In genomic region chr7:44071726-44072363, GRCh38 we compare ENCODE assay signal across 1 cellular context.
TF ChIP-seq lines count a peak whose summit lies in the region.

No MANE protein-coding gene starts in this region.

TF ChIP-seq in HepG2, 621 proteins besides CTCF, POLR2A, EP300 and RAD21 (continued from another document and continues in another):
- no peak for TF ChIP-seq HINFP (CRISPR knock-in tag; IDR thresholded peaks at IDR 0.05; ENCODE audit: low read depth)
- 0 out of 2 replicates have a peak, but pooled peaks have one; percentile 16 for TF ChIP-seq HDAC1 (CRISPR knock-in tag; IDR thresholded peaks at IDR 0.05)
- no peak for TF ChIP-seq ZNF124 (CRISPR knock-in tag; IDR thresholded peaks at IDR 0.05)
- TF ChIP-seq SETDB1 (CRISPR knock-in tag; IDR thresholded peaks at IDR 0.05; ENCODE audit: borderline replicate concordance) = no peak
- no peak for TF ChIP-seq ZBTB7A (CRISPR knock-in tag; IDR thresholded peaks at IDR 0.05)
- TF ChIP-seq HNRNPLL (IDR thresholded peaks at IDR 0.05; ENCODE audit: low read depth, low read length, poor library complexity, severe bottlenecking) = no peak
- no peak for TF ChIP-seq ZNF18 (CRISPR knock-in tag; IDR thresholded peaks at IDR 0.05; ENCODE audit: insufficient replicate concordance)
- no peak for TF ChIP-seq MYPOP (CRISPR knock-in tag; IDR thresholded peaks at IDR 0.05)
- no peak for TF ChIP-seq CBX5 (CRISPR knock-in tag; IDR thresholded peaks at IDR 0.05; ENCODE audit: borderline replicate concordance)
- TF ChIP-seq ZNF780A (CRISPR knock-in tag; IDR thresholded peaks at IDR 0.05) = no peak
- TF ChIP-seq TARDBP (CRISPR knock-in tag; IDR thresholded peaks at IDR 0.05) = peak; percentile 71; the same call in 1 of the 2 replicates
- no peak for TF ChIP-seq MAF1 (CRISPR knock-in tag; IDR thresholded peaks at IDR 0.05; ENCODE audit: borderline replicate concordance)
- TF ChIP-seq RFX1 (IDR thresholded peaks at IDR 0.05) = no peak
- TF ChIP-seq GATA4 (IDR thresholded peaks at IDR 0.05; ENCODE audit: borderline replicate concordance, low read depth) = no peak
- TF ChIP-seq NKX3-1 (CRISPR knock-in tag; IDR thresholded peaks at IDR 0.05) = no peak
- 0 out of 2 replicates have a peak, but pooled peaks have one; percentile 28 for TF ChIP-seq ZNF33A (CRISPR knock-in tag; IDR thresholded peaks at IDR 0.05; ENCODE audit: borderline replicate concordance)
- 0 out of 2 replicates have a peak, but pooled peaks have one; percentile 30 for TF ChIP-seq BRCA1 (CRISPR knock-in tag; IDR thresholded peaks at IDR 0.05)
- no peak for TF ChIP-seq ARNTL (CRISPR knock-in tag; IDR thresholded peaks at IDR 0.05)
- TF ChIP-seq SCMH1 (CRISPR knock-in tag; IDR thresholded peaks at IDR 0.05; ENCODE audit: borderline replicate concordance) = no peak
- TF ChIP-seq GTF3A (CRISPR knock-in tag; conservative IDR thresholded peaks at IDR 0.05) = no peak
- no peak for TF ChIP-seq ZNF660 (CRISPR knock-in tag; IDR thresholded peaks at IDR 0.05; ENCODE audit: borderline replicate concordance, low read depth)
- no peak for TF ChIP-seq MEIS2 (CRISPR knock-in tag; IDR thresholded peaks at IDR 0.05)
- no peak for TF ChIP-seq MLXIP (CRISPR knock-in tag; IDR thresholded peaks at IDR 0.05; ENCODE audit: borderline replicate concordance)
- no peak for TF ChIP-seq PAF1 (CRISPR knock-in tag; IDR thresholded peaks at IDR 0.05)
- TF ChIP-seq ZNF235 (CRISPR knock-in tag; IDR thresholded peaks at IDR 0.05; ENCODE audit: borderline replicate concordance) = no peak
- no peak for TF ChIP-seq ZMYM3 (CRISPR knock-in tag; IDR thresholded peaks at IDR 0.05)
- no peak for TF ChIP-seq POLR2G (IDR thresholded peaks at IDR 0.05; ENCODE audit: low read depth, low read length)
- no peak for TF ChIP-seq ATF1 (CRISPR knock-in tag; IDR thresholded peaks at IDR 0.05)
- no peak for TF ChIP-seq NCOA2 (CRISPR knock-in tag; IDR thresholded peaks at IDR 0.05)
- TF ChIP-seq MNT (IDR thresholded peaks at IDR 0.05) = no peak; the same call in 1 of the 2 replicates
- no peak for TF ChIP-seq POLR2AphosphoS5 (IDR thresholded peaks at IDR 0.05; ENCODE audit: low read depth, low read length)
- TF ChIP-seq HNF4A (CRISPR knock-in tag; IDR thresholded peaks at IDR 0.05) = peak; percentile 88
- TF ChIP-seq SIN3B (IDR thresholded peaks at IDR 0.05; ENCODE audit: low read length) = no peak
- TF ChIP-seq MTA3 (CRISPR knock-in tag; IDR thresholded peaks at IDR 0.05) = no peak
- TF ChIP-seq MXI1 (IDR thresholded peaks at IDR 0.05; ENCODE audit: borderline replicate concordance, low read depth, low read length) = peak; percentile 12; the same call in 1 of the 3 replicates
- TF ChIP-seq NR2F6 (IDR thresholded peaks at IDR 0.05) = no peak
- no peak for TF ChIP-seq NR2F6 (CRISPR knock-in tag; IDR thresholded peaks at IDR 0.05)
- no peak for TF ChIP-seq PRDM15 (CRISPR knock-in tag; IDR thresholded peaks at IDR 0.05)
- no peak for TF ChIP-seq PTBP1 (IDR thresholded peaks at IDR 0.05; ENCODE audit: low read depth, low read length, poor library complexity, severe bottlenecking)
- TF ChIP-seq SMYD3 (CRISPR knock-in tag; IDR thresholded peaks at IDR 0.05) = no peak
- TF ChIP-seq CBFB (CRISPR knock-in tag; IDR thresholded peaks at IDR 0.05) = no peak
- TF ChIP-seq ZNF143 (CRISPR knock-in tag; IDR thresholded peaks at IDR 0.05) = no peak
- TF ChIP-seq FOXP1 (IDR thresholded peaks at IDR 0.05) = no peak
- peak; percentile 26; the same call in 1 of the 2 replicates for TF ChIP-seq FOXP1 (CRISPR knock-in tag; IDR thresholded peaks at IDR 0.05)
- no peak for TF ChIP-seq NONO (IDR thresholded peaks at IDR 0.05)
- TF ChIP-seq NONO (CRISPR knock-in tag; conservative IDR thresholded peaks at IDR 0.05) = 0 out of 2 replicates have a peak, but pooled peaks have one; percentile 16
- no peak for TF ChIP-seq ZNF234 (CRISPR knock-in tag; conservative IDR thresholded peaks at IDR 0.05)
- no peak for TF ChIP-seq KDM4B (CRISPR knock-in tag; IDR thresholded peaks at IDR 0.05)
- no peak for TF ChIP-seq RAD51 (IDR thresholded peaks at IDR 0.05; ENCODE audit: borderline replicate concordance)
- 0 out of 2 replicates have a peak, but pooled peaks have one; percentile 42 for TF ChIP-seq TMF1 (CRISPR knock-in tag; IDR thresholded peaks at IDR 0.05; ENCODE audit: low read depth)
- no peak for TF ChIP-seq KDM3A (CRISPR knock-in tag; IDR thresholded peaks at IDR 0.05; ENCODE audit: low read depth)
- TF ChIP-seq ZNF121 (CRISPR knock-in tag; IDR thresholded peaks at IDR 0.05) = no peak
- no peak for TF ChIP-seq ZZZ3 (CRISPR knock-in tag; IDR thresholded peaks at IDR 0.05; ENCODE audit: borderline replicate concordance)
- TF ChIP-seq SRSF9 (IDR thresholded peaks at IDR 0.05; ENCODE audit: borderline replicate concordance, insufficient read depth, low read depth, low read length, poor library complexity, severe bottlenecking) = no peak
- no peak for TF ChIP-seq ZNF713 (CRISPR knock-in tag; IDR thresholded peaks at IDR 0.05)
- TF ChIP-seq ZNF354B (CRISPR knock-in tag; IDR thresholded peaks at IDR 0.05) = 0 out of 2 replicates have a peak, but pooled peaks have one; percentile 73
- TF ChIP-seq LBX2 (CRISPR knock-in tag; IDR thresholded peaks at IDR 0.05; ENCODE audit: borderline replicate concordance) = no peak
- TF ChIP-seq MIXL1 (CRISPR knock-in tag; IDR thresholded peaks at IDR 0.05) = peak; percentile 56; the same call in 1 of the 2 replicates
- TF ChIP-seq FOXK1 (CRISPR knock-in tag; IDR thresholded peaks at IDR 0.05; ENCODE audit: borderline replicate concordance, low read depth) = no peak
- no peak for TF ChIP-seq CHD2 (IDR thresholded peaks at IDR 0.05; ENCODE audit: low read depth, low read length)
- 0 out of 2 replicates have a peak, but pooled peaks have one; percentile 10 for TF ChIP-seq PPARG (CRISPR knock-in tag; conservative IDR thresholded peaks at IDR 0.05)
- TF ChIP-seq HNF4G (IDR thresholded peaks at IDR 0.05; ENCODE audit: borderline replicate concordance, low read depth, low read length) = 0 out of 2 replicates have a peak, but pooled peaks have one; percentile 65
- TF ChIP-seq HNF4G (CRISPR knock-in tag; IDR thresholded peaks at IDR 0.05; ENCODE audit: borderline replicate concordance, low read depth) = no peak; the same call in 1 of the 2 replicates
- no peak for TF ChIP-seq KLF6 (CRISPR knock-in tag; IDR thresholded peaks at IDR 0.05)
- no peak for TF ChIP-seq PCBP2 (optimal IDR thresholded peaks at IDR 0.05; ENCODE audit: low read depth, low read length, poor library complexity, severe bottlenecking)
- no peak for TF ChIP-seq ZMYM4 (CRISPR knock-in tag; IDR thresholded peaks at IDR 0.05)
- TF ChIP-seq LCORL (IDR thresholded peaks at IDR 0.05) = no peak
- peak; percentile 67 for TF ChIP-seq LCORL (CRISPR knock-in tag; IDR thresholded peaks at IDR 0.05)
